10 cellular contexts compared by ENCODE assay signal in the genomic region with DNA sequence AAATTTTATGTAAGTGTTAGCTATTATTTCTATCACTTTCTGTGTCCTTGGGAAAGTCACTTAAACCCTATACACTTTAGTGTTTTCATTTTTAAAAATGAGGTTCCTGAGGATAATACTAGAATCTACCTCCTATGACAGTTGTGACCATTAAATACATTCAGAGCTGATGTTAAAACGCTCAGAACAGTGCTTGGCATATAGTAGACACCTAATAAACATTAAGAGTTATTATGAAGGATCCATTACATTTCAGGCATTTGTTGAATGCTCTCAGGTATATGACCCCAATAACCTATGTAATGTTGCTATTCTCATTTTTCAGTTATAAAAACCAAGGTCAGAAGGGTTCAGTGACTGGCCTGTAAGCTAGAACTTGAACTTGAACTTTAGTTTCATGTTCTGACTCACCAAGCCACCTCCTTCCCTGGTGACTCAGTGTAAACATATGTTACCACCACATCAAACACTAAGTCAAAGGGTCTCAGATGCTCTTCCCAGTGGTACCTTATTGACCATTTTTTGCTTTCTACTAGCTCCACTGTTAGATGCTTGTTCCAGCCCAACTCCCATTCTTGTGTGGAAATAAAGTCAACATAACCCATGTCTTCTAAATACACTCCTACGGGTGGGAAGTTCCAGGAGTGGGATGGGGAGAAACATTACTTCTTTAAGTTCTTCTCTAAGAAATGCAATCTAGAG. TPM values are rescaled to one million over a fixed set of nuclear protein-coding genes. Genes with fewer than 3 reads are reported as not detected.
DNase-seq lines count a peak whose midpoint lies in the region; ATAC-seq and TF ChIP-seq lines count a peak whose summit lies in the region.
"Had no signal": no experiment of that assay in that cellular context is flagged by ENCODE, and none has a peak within 500 bp of the region (broad histone marks: within the 10 kb centered on the region; RNA-seq: fewer than 3 reads in every experiment).

No MANE protein-coding gene starts in this region.

- no peak overlapping the region for H3K27ac ChIP-seq in A673 (ENCODE audit: low read depth, low read length, poor library complexity, severe bottlenecking)
- H3K27ac ChIP-seq: skin epidermis had no signal

- intact Hi-C loops in A673 (cut with micrococcal nuclease; ENCODE audit: unreplicated experiment): no loop called here

- ATAC-seq in GM18502 (IDR thresholded peaks at IDR 0.05; ENCODE audit: poor library complexity, unreplicated experiment): peak; percentile 43
- ATAC-seq in HG02938 (IDR thresholded peaks at IDR 0.05; ENCODE audit: unreplicated experiment): peak; percentile 67
- no peak for ATAC-seq in WTC11
- no peak for ATAC-seq in GM21723 (IDR thresholded peaks at IDR 0.05; ENCODE audit: unreplicated experiment)
- ATAC-seq in T-cell (replicated peaks in 1 of 4): no peak
- ATAC-seq in HG03139 (IDR thresholded peaks at IDR 0.05; ENCODE audit: unreplicated experiment): no peak

- peaks cover 38% of the 10 kb centered on the region for H3K9me3 Mint-ChIP-seq in WTC11
- peaks cover 5 to 16% (median 7%) of the 10 kb centered on the region in 3 donors for H3K9me3 Mint-ChIP-seq in T-cell

- H3K36me3 ChIP-seq in A673 (ENCODE audit: insufficient read depth, low read length, poor library complexity, severe bottlenecking): no peaks in the 10 kb centered on the region

- H3K27me3 Mint-ChIP-seq in WTC11 (ENCODE audit: low read depth) (peaks cover 3% of the 10 kb centered on the region; the same call in 1 of the 2 replicates), T-cell (peaks cover 8 to 22% of the 10 kb centered on the region in 2 donors)

- TF ChIP-seq CTCF in WTC11 (IDR thresholded peaks at IDR 0.05) (no peak), A673 (conservative IDR thresholded peaks at IDR 0.05; ENCODE audit: low read depth, low read length) (no peak)

- H3K9me3 ChIP-seq in A673 (ENCODE audit: low read depth, low read length, poor library complexity, severe bottlenecking): no peaks in the 10 kb centered on the region

- POLR2A ChIA-PET in WTC11 (lab: Charles Lee): interaction anchor here (0.5 kb wide), 1 partner anchor 119 kb away, joined by 3 read pairs; no protein-coding TSS in a partner anchor
- POLR2A ChIA-PET in T-cell (lab: Charles Lee): no interaction called here
- POLR2A ChIA-PET in A673 (lab: Charles Lee; ENCODE audit: low non-redundant PET): no interaction called here

- H3K27ac Mint-ChIP-seq in WTC11: no peak overlapping the region
- H3K27ac Mint-ChIP-seq in T-cell: no peak overlapping the region

- CTCF ChIA-PET in WTC11 (lab: Charles Lee): no interaction called here
- CTCF ChIA-PET in T-cell (lab: Charles Lee): no interaction called here
- CTCF ChIA-PET in A673 (lab: Charles Lee): no interaction called here

- no peak overlapping the region for H3K4me3 ChIP-seq in A673 (ENCODE audit: low read depth, low read length, poor library complexity, severe bottlenecking)
- H3K4me3 ChIP-seq: skin epidermis had no signal

- H3K4me1 ChIP-seq in A673 (ENCODE audit: insufficient read depth, low read length, poor library complexity, severe bottlenecking): no peaks in the 10 kb centered on the region

- H3K4me1 Mint-ChIP-seq in WTC11 (no peaks in the 10 kb centered on the region), T-cell (no peaks in the 10 kb centered on the region)

- DNase-seq in WTC11 (ENCODE audit: low spot score) (no peak), left kidney (ENCODE audit: low read depth, low spot score) (peak; percentile 39), T-cell (no peak), A673 (ENCODE audit: low spot score) (no peak)
- DNase-seq: NCI-H446 had no signal

- no peaks in the 10 kb centered on the region for H3K27me3 ChIP-seq in A673 (replicated peaks; ENCODE audit: insufficient read depth, low read depth, low read length, poor library complexity)

- H3K4me3 Mint-ChIP-seq in WTC11 (no peak overlapping the region), T-cell (no peak overlapping the region)

- BruUV-seq in A673 (replicated peaks; lab: Mats Ljungman, UMichigan): no TSS peak

- peaks cover 13% of the 10 kb centered on the region for H3K36me3 Mint-ChIP-seq in WTC11
- no peaks in the 10 kb centered on the region for H3K36me3 Mint-ChIP-seq in T-cell

TF ChIP-seq in WTC11, 78 proteins besides CTCF, POLR2A, EP300 and RAD21:
- peak; percentile 70; the same call in 1 of the 2 replicates for TF ChIP-seq GABPB1 (CRISPR knock-in tag; IDR thresholded peaks at IDR 0.05)
- TF ChIP-seq OVOL2 (CRISPR knock-in tag; IDR thresholded peaks at IDR 0.05; ENCODE audit: borderline replicate concordance): no peak

RNA-seq across cellular contexts. Expression of gene HSD17B2, which starts 47.6 kb away (rescaled TPM):
- total RNA-seq in WTC11 (2021) (0.16 to 0.55 TPM (median 0.23 TPM) in 3 replicates), T-cell (not detected), A673 (2021) (3.2 and 4.9 TPM in 2 replicates)

Comparison
In these comparisons a context has a peak if more than half of its experiments do, and no peak if none do; other contexts are left out.
1. ATAC-seq: peak in GM18502 (single experiment) and HG02938 (single experiment); none in WTC11 (single experiment), GM21723 (single experiment), T-cell (0 of 4) and HG03139 (single experiment).